16 cellular contexts compared by ENCODE assay signal in the genomic region with DNA sequence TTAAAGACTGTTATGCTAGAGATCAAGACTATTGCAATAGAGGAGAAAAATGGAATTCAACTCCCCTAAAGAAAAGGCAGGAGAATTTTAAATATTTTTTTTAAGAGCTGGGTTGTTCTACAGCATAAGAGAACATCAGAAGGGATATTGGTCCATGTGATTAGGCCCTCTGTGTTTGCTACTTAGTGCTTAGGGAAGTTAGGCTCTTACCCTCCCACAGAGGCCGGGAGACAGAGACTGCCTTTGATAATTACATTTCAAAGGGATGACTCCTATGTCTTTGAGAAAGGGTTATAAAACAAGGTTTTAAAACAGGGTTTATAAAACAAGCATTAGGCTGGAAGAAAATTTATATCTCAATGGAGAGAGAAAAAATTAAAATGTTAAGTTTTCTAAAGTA.
"Had no signal": no experiment of that assay in that cellular context is flagged by ENCODE, and none has a peak within 500 bp of the region (broad histone marks: within the 10 kb centered on the region; RNA-seq: fewer than 3 reads in every experiment).

No MANE protein-coding gene starts in this region.

- H3K27ac Mint-ChIP-seq: memory B cell; naive thymus-derived CD4-positive, alpha-beta T cell; nephron progenitor cell had no signal

- H3K27ac ChIP-seq: gastrocnemius medialis, left ventricle myocardium inferior, lower lobe of right lung, stomach had no signal

- H3K4me3 ChIP-seq: gastrocnemius medialis, left ventricle myocardium inferior, lower lobe of right lung, stomach had no signal

- DNase-seq: cortex of kidney; effector memory CD4-positive, alpha-beta T cell; gastrocnemius medialis; left cardiac atrium; left ventricle myocardium inferior; lower lobe of right lung; naive thymus-derived CD4-positive, alpha-beta T cell; nephron progenitor cell; posterior cingulate gyrus; stimulated activated naive CD4-positive, alpha-beta T cell; stomach; substantia nigra; trophoblast cell had no signal

- H3K4me3 Mint-ChIP-seq: memory B cell; naive thymus-derived CD4-positive, alpha-beta T cell; nephron progenitor cell had no signal

- ATAC-seq: esophagus mucosa; gastrocnemius medialis; left cardiac atrium; lower lobe of right lung; naive thymus-derived CD4-positive, alpha-beta T cell; sciatic nerve had no signal

- H3K27me3 ChIP-seq: gastrocnemius medialis, stomach had no signal

- H3K36me3 ChIP-seq: gastrocnemius medialis, left ventricle myocardium inferior, lower lobe of right lung, stomach had no signal

- H3K9me3 ChIP-seq: gastrocnemius medialis, left ventricle myocardium inferior, lower lobe of right lung, stomach had no signal

- H3K4me1 Mint-ChIP-seq: memory B cell; naive thymus-derived CD4-positive, alpha-beta T cell had no signal

- H3K27me3 Mint-ChIP-seq: memory B cell; naive thymus-derived CD4-positive, alpha-beta T cell had no signal

- H3K9me3 Mint-ChIP-seq: memory B cell, nephron progenitor cell had no signal

- H3K36me3 Mint-ChIP-seq: memory B cell; naive thymus-derived CD4-positive, alpha-beta T cell had no signal

- H3K4me1 ChIP-seq: gastrocnemius medialis, left ventricle myocardium inferior, lower lobe of right lung had no signal
